ENCODE assay signal across 1 cellular context in the genomic region with DNA sequence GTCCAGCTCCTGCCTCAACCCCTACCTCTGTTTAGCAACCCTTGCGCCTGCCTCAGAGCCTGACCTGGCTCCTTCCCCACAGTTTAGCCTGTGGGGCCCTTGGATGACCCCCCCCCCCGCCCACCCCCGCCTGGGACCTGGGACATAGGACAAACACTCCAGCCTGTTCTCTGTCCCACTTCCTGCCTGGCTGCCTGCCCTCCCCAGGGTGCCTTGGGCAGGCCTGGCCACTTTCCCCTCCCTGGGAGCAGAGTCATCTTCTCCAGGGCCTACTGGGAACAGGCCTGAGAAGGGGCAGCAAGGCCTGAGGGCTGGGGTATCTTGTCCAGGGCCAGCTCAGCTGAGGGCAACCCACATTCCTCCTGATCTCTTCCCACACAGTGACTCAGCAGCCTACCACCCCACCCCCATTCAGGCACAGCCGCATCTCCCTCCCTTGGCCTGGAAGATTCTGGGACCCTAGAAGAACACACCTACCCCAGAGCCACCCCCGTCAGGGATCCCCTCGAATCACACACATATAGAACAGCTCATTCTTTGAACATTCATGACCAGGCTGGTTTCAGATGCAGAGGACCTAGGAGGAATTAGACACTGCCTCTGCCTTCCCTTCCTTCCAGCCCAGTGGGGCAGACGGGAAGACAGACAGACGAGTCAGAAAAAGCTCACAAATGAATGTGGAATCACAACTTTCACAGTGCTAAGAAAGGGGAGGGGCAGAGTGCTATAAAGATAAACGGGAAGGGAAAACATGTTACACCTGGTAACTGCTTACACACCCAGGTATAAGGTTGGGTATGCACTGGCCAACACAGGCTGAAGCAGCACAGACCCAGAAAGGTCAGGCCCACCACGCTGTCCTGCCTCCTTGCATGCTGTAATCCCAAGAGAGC.
TF ChIP-seq lines count a peak whose summit lies in the region.

No MANE protein-coding gene starts in this region.

TF ChIP-seq in K562, 482 proteins besides CTCF, POLR2A, EP300 and RAD21 (continued from another document and continues in another):
- 0 out of 2 replicates have a peak, but pooled peaks have one; percentile 61 for TF ChIP-seq ZBTB7A (IDR thresholded peaks at IDR 0.05; ENCODE audit: borderline replicate concordance, control insufficient read depth, low read depth, low read length)
- TF ChIP-seq MTA1 (IDR thresholded peaks at IDR 0.05; ENCODE audit: borderline replicate concordance), result peak; percentile 49; the same call in 1 of the 2 replicates
- no peak for TF ChIP-seq NFATC3 (IDR thresholded peaks at IDR 0.05)
- no peak; the same call in 1 of the 2 replicates for TF ChIP-seq MEF2D (tag; conservative IDR thresholded peaks at IDR 0.05; ENCODE audit: low read depth)
- peak; percentile 53 for TF ChIP-seq RBBP5 (IDR thresholded peaks at IDR 0.05; ENCODE audit: borderline replicate concordance, insufficient read depth, low read length, poor library complexity, severe bottlenecking)
- TF ChIP-seq CBFA2T2 (conservative IDR thresholded peaks at IDR 0.05), result no peak
- TF ChIP-seq POLR2AphosphoS2 (IDR thresholded peaks at IDR 0.05; ENCODE audit: low read length), result no peak
- TF ChIP-seq BRD4 (IDR thresholded peaks at IDR 0.05), result no peak
- no peak for TF ChIP-seq GTF2E2 (tag; IDR thresholded peaks at IDR 0.05)
- TF ChIP-seq DNMT1 (IDR thresholded peaks at IDR 0.05), result no peak
- no peak for TF ChIP-seq WHSC1 (IDR thresholded peaks at IDR 0.05; ENCODE audit: low read length)
- no peak for TF ChIP-seq MTF1 (CRISPR knock-in tag; IDR thresholded peaks at IDR 0.05; ENCODE audit: borderline replicate concordance)
- no peak for TF ChIP-seq SRSF9 (IDR thresholded peaks at IDR 0.05; ENCODE audit: borderline replicate concordance, low read depth, low read length)
- no peak for TF ChIP-seq MYC (IDR thresholded peaks at IDR 0.05; ENCODE audit: low read depth, low read length)
- TF ChIP-seq MYC (CRISPR knock-in tag; IDR thresholded peaks at IDR 0.05; ENCODE audit: borderline replicate concordance, low read depth), result no peak
- TF ChIP-seq HNRNPK (IDR thresholded peaks at IDR 0.05; ENCODE audit: low read depth, low read length, poor library complexity, severe bottlenecking), result no peak
- TF ChIP-seq FOXA3 (CRISPR knock-in tag; conservative IDR thresholded peaks at IDR 0.05 in 1 of 2, IDR thresholded peaks at IDR 0.05 in 1 of 2), result no peak
- no peak for TF ChIP-seq TAF15 (IDR thresholded peaks at IDR 0.05; ENCODE audit: low read depth, low read length)
- TF ChIP-seq ADNP (tag; IDR thresholded peaks at IDR 0.05), result no peak
- TF ChIP-seq, protein P1, sequence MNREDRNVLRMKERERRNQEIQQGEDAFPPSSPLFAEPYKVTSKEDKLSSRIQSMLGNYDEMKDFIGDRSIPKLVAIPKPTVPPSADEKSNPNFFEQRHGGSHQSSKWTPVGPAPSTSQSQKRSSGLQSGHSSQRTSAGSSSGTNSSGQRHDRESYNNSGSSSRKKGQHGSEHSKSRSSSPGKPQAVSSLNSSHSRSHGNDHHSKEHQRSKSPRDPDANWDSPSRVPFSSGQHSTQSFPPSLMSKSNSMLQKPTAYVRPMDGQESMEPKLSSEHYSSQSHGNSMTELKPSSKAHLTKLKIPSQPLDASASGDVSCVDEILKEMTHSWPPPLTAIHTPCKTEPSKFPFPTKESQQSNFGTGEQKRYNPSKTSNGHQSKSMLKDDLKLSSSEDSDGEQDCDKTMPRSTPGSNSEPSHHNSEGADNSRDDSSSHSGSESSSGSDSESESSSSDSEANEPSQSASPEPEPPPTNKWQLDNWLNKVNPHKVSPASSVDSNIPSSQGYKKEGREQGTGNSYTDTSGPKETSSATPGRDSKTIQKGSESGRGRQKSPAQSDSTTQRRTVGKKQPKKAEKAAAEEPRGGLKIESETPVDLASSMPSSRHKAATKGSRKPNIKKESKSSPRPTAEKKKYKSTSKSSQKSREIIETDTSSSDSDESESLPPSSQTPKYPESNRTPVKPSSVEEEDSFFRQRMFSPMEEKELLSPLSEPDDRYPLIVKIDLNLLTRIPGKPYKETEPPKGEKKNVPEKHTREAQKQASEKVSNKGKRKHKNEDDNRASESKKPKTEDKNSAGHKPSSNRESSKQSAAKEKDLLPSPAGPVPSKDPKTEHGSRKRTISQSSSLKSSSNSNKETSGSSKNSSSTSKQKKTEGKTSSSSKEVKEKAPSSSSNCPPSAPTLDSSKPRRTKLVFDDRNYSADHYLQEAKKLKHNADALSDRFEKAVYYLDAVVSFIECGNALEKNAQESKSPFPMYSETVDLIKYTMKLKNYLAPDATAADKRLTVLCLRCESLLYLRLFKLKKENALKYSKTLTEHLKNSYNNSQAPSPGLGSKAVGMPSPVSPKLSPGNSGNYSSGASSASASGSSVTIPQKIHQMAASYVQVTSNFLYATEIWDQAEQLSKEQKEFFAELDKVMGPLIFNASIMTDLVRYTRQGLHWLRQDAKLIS (CRISPR knock-in tag; IDR thresholded peaks at IDR 0.05), result no peak
- TF ChIP-seq NUFIP1 (IDR thresholded peaks at IDR 0.05; ENCODE audit: partially characterized antibody), result no peak
- TF ChIP-seq ZNF253 (CRISPR knock-in tag; conservative IDR thresholded peaks at IDR 0.05), result no peak
- 0 out of 2 replicates have a peak, but pooled peaks have one; percentile 15 for TF ChIP-seq KLF13 (tag; IDR thresholded peaks at IDR 0.05; ENCODE audit: borderline replicate concordance, low read depth)
- TF ChIP-seq MCM3 (IDR thresholded peaks at IDR 0.05), result no peak
- TF ChIP-seq JUNB (CRISPR knock-in tag; conservative IDR thresholded peaks at IDR 0.05), result no peak
- no peak for TF ChIP-seq ZNF444 (CRISPR knock-in tag; IDR thresholded peaks at IDR 0.05)
- TF ChIP-seq, protein P2, sequence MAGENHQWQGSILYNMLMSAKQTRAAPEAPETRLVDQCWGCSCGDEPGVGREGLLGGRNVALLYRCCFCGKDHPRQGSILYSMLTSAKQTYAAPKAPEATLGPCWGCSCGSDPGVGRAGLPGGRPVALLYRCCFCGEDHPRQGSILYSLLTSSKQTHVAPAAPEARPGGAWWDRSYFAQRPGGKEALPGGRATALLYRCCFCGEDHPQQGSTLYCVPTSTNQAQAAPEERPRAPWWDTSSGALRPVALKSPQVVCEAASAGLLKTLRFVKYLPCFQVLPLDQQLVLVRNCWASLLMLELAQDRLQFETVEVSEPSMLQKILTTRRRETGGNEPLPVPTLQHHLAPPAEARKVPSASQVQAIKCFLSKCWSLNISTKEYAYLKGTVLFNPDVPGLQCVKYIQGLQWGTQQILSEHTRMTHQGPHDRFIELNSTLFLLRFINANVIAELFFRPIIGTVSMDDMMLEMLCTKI (IDR thresholded peaks at IDR 0.05; ENCODE audit: partially characterized antibody), result no peak
- TF ChIP-seq NRF1 (conservative IDR thresholded peaks at IDR 0.05 in 1 of 2, IDR thresholded peaks at IDR 0.05 in 1 of 2), result no peak
- TF ChIP-seq, protein P3, sequence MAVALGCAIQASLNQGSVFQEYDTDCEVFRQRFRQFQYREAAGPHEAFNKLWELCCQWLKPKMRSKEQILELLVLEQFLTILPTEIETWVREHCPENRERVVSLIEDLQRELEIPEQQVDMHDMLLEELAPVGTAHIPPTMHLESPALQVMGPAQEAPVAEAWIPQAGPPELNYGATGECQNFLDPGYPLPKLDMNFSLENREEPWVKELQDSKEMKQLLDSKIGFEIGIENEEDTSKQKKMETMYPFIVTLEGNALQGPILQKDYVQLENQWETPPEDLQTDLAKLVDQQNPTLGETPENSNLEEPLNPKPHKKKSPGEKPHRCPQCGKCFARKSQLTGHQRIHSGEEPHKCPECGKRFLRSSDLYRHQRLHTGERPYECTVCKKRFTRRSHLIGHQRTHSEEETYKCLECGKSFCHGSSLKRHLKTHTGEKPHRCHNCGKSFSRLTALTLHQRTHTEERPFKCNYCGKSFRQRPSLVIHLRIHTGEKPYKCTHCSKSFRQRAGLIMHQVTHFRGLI (CRISPR knock-in tag; IDR thresholded peaks at IDR 0.05), result no peak
- TF ChIP-seq, protein P4, sequence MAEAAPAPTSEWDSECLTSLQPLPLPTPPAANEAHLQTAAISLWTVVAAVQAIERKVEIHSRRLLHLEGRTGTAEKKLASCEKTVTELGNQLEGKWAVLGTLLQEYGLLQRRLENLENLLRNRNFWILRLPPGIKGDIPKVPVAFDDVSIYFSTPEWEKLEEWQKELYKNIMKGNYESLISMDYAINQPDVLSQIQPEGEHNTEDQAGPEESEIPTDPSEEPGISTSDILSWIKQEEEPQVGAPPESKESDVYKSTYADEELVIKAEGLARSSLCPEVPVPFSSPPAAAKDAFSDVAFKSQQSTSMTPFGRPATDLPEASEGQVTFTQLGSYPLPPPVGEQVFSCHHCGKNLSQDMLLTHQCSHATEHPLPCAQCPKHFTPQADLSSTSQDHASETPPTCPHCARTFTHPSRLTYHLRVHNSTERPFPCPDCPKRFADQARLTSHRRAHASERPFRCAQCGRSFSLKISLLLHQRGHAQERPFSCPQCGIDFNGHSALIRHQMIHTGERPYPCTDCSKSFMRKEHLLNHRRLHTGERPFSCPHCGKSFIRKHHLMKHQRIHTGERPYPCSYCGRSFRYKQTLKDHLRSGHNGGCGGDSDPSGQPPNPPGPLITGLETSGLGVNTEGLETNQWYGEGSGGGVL (CRISPR knock-in tag; IDR thresholded peaks at IDR 0.05), result no peak
- no peak for TF ChIP-seq SIX5 (IDR thresholded peaks at IDR 0.05; ENCODE audit: borderline replicate concordance in 1 of 2, insufficient read depth in 1 of 2, low read depth in 1 of 2, low read length in 2 of 2)
- TF ChIP-seq BRD9 (IDR thresholded peaks at IDR 0.05; ENCODE audit: low read depth, partially characterized antibody), result peak; percentile 30
- TF ChIP-seq HMGN3 (IDR thresholded peaks at IDR 0.05; ENCODE audit: borderline replicate concordance, extremely low read depth, insufficient read length, low read depth, low read length), result no peak
- no peak for TF ChIP-seq MYBL2 (IDR thresholded peaks at IDR 0.05; ENCODE audit: low read depth)
- TF ChIP-seq MYBL2 (CRISPR knock-in tag; IDR thresholded peaks at IDR 0.05; ENCODE audit: borderline replicate concordance), result no peak
- no peak for TF ChIP-seq SPI1 (IDR thresholded peaks at IDR 0.05; ENCODE audit: borderline replicate concordance, low read depth, low read length)
- TF ChIP-seq, protein P5, sequence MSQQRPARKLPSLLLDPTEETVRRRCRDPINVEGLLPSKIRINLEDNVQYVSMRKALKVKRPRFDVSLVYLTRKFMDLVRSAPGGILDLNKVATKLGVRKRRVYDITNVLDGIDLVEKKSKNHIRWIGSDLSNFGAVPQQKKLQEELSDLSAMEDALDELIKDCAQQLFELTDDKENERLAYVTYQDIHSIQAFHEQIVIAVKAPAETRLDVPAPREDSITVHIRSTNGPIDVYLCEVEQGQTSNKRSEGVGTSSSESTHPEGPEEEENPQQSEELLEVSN (IDR thresholded peaks at IDR 0.05; ENCODE audit: borderline replicate concordance in 1 of 2, extremely low read depth in 1 of 2, insufficient read depth in 1 of 2, insufficient read length in 1 of 2, low read depth in 1 of 2, low read length in 1 of 2, poor library complexity in 1 of 2, severe bottlenecking in 1 of 2), result no peak
- TF ChIP-seq ZNF184 (CRISPR knock-in tag; IDR thresholded peaks at IDR 0.05), result no peak
- TF ChIP-seq, protein P6, sequence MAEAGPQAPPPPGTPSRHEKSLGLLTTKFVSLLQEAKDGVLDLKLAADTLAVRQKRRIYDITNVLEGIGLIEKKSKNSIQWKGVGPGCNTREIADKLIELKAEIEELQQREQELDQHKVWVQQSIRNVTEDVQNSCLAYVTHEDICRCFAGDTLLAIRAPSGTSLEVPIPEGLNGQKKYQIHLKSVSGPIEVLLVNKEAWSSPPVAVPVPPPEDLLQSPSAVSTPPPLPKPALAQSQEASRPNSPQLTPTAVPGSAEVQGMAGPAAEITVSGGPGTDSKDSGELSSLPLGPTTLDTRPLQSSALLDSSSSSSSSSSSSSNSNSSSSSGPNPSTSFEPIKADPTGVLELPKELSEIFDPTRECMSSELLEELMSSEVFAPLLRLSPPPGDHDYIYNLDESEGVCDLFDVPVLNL (CRISPR knock-in tag; IDR thresholded peaks at IDR 0.05; ENCODE audit: low read depth), result no peak
- no peak for TF ChIP-seq RBM22 (IDR thresholded peaks at IDR 0.05; ENCODE audit: low read depth, low read length, poor library complexity, severe bottlenecking)
- TF ChIP-seq, protein P7, sequence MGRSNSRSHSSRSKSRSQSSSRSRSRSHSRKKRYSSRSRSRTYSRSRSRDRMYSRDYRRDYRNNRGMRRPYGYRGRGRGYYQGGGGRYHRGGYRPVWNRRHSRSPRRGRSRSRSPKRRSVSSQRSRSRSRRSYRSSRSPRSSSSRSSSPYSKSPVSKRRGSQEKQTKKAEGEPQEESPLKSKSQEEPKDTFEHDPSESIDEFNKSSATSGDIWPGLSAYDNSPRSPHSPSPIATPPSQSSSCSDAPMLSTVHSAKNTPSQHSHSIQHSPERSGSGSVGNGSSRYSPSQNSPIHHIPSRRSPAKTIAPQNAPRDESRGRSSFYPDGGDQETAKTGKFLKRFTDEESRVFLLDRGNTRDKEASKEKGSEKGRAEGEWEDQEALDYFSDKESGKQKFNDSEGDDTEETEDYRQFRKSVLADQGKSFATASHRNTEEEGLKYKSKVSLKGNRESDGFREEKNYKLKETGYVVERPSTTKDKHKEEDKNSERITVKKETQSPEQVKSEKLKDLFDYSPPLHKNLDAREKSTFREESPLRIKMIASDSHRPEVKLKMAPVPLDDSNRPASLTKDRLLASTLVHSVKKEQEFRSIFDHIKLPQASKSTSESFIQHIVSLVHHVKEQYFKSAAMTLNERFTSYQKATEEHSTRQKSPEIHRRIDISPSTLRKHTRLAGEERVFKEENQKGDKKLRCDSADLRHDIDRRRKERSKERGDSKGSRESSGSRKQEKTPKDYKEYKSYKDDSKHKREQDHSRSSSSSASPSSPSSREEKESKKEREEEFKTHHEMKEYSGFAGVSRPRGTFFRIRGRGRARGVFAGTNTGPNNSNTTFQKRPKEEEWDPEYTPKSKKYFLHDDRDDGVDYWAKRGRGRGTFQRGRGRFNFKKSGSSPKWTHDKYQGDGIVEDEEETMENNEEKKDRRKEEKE (IDR thresholded peaks at IDR 0.05; ENCODE audit: borderline replicate concordance in 1 of 2, control insufficient read depth in 1 of 2, low read depth in 2 of 2, low read length in 1 of 2), result no peak
- TF ChIP-seq ZNF436 (CRISPR knock-in tag; IDR thresholded peaks at IDR 0.05), result no peak
- no peak for TF ChIP-seq NFYB (IDR thresholded peaks at IDR 0.05; ENCODE audit: extremely low read depth, insufficient read length)
- no peak for TF ChIP-seq ZNF3 (CRISPR knock-in tag; IDR thresholded peaks at IDR 0.05)
- TF ChIP-seq, protein P8, sequence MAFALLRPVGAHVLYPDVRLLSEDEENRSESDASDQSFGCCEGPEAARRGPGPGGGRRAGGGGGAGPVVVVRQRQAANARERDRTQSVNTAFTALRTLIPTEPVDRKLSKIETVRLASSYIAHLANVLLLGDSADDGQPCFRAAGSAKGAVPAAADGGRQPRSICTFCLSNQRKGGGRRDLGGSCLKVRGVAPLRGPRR (CRISPR knock-in tag; IDR thresholded peaks at IDR 0.05), result no peak
- TF ChIP-seq TEAD2 (tag; IDR thresholded peaks at IDR 0.05), result 0 out of 2 replicates have a peak, but pooled peaks have one; percentile 22
- TF ChIP-seq PHF8 (IDR thresholded peaks at IDR 0.05; ENCODE audit: borderline replicate concordance, low read length), result peak; percentile 13; the same call in 1 of the 2 replicates
- no peak for TF ChIP-seq SREBF2 (CRISPR knock-in tag; IDR thresholded peaks at IDR 0.05)
- TF ChIP-seq GTF2A2 (tag; IDR thresholded peaks at IDR 0.05), result no peak
- no peak for TF ChIP-seq OTX1 (CRISPR knock-in tag; IDR thresholded peaks at IDR 0.05)
- TF ChIP-seq ZNF224 (CRISPR knock-in tag; IDR thresholded peaks at IDR 0.05), result no peak
- no peak for TF ChIP-seq STAT5B (CRISPR knock-in tag; IDR thresholded peaks at IDR 0.05)
- TF ChIP-seq MAZ (CRISPR knock-in tag; conservative IDR thresholded peaks at IDR 0.05 in 1 of 2, IDR thresholded peaks at IDR 0.05 in 1 of 2), result peak; percentile 36 to 54; a peak in 2 of 4 replicates
- TF ChIP-seq SUPT5H (IDR thresholded peaks at IDR 0.05), result no peak
- TF ChIP-seq HNRNPUL1 (IDR thresholded peaks at IDR 0.05; ENCODE audit: low read length), result no peak
